ENCODE assay signal across 16 cellular contexts in the genomic region with DNA sequence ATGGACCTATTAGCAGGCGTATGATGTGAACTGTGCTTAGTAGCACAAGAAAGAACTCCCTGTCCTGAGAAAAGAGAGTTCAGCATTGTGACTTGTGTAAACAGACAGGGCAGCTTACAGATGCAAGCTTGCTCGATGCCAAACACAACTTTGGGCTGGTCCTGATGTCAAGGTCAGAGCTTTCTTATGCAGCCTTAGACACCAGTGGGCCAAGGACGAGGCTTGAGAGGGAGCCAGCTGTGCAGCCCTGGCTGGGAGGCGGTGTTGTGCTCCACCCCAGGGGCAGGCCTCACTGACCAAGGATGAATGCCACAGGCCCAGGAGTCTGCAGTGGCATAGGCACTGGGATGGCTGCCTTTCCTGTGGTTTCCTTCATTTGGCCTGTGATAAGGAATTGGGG. TPM values are rescaled to one million over a fixed set of nuclear protein-coding genes. Genes with fewer than 3 reads are reported as not detected.
DNase-seq lines count a peak whose midpoint lies in the region; ATAC-seq and TF ChIP-seq lines count a peak whose summit lies in the region.
"Had no signal": no experiment of that assay in that cellular context is flagged by ENCODE, and none has a peak within 500 bp of the region (broad histone marks: within the 10 kb centered on the region; RNA-seq: fewer than 3 reads in every experiment).

No MANE protein-coding gene starts in this region.

- H3K27ac ChIP-seq in dorsolateral prefrontal cortex, result peak overlapping the region in 30 of 59 donors; percentile 1 to 67 (median 36)
- H3K27ac ChIP-seq in lower lobe of right lung, result peak overlapping the region; percentile 6
- H3K27ac ChIP-seq: GM23248 had no signal

- H3K4me3 ChIP-seq in dorsolateral prefrontal cortex (peak overlapping the region in 1 of 59 donors; percentile 12), lower lobe of right lung (no peak overlapping the region)
- H3K4me3 ChIP-seq: GM23248 had no signal

- H3K36me3 ChIP-seq in lower lobe of right lung, result peaks cover 73% of the 10 kb centered on the region

- DNase-seq in Ammon's horn (ENCODE audit: low spot score) (peak; percentile 59), dorsolateral prefrontal cortex (peak in 1 of 10 donors; percentile 45), lower lobe of right lung (no peak), smooth muscle cell of the brain vasculature (ENCODE audit: low read depth, low spot score) (peak; percentile 80), DMS 273 (lab: John Stamatoyannopoulos, UW; ENCODE audit: unreplicated experiment) (no peak), NCI-H446 treated with DMSO at 0.1 percent for 48 hours (lab: John Stamatoyannopoulos, UW) (no peak), GM13976 (ENCODE audit: low spot score) (no peak), NCI-H524 treated with DMSO at 0.1 percent for 48 hours (lab: John Stamatoyannopoulos, UW) (no peak)
- DNase-seq: ACHN; activated CD4-positive, alpha-beta T cell treated with anti-CD3 and anti-CD28 coated beads, Interleukin-2, amount 10 ng/mL, durations not matched to agents 7 days and 5 days; activated T-cell treated with anti-CD3 and anti-CD28 coated beads, Interleukin-2, amount 50 U/mL, for 48 hours; GM23248; NCI-H2171; SHP77 treated with DMSO at 0.1 percent for 48 hours; stimulated activated CD4-positive, alpha-beta T cell treated with anti-CD3 and anti-CD28 coated beads, Interleukin-1b, Interleukin-23, amount 100 ng/mL, for 48 hours; T-helper 9 cell had no signal

- H3K9me3 ChIP-seq in lower lobe of right lung, result no peaks in the 10 kb centered on the region

- intact Hi-C loops in dorsolateral prefrontal cortex (cut with DNase I), result no loop called here
- intact Hi-C loops in lower lobe of right lung (cut with DNase I), result no loop called here

- H3K27me3 ChIP-seq in dorsolateral prefrontal cortex, result no peaks in the 10 kb centered on the region
- H3K27me3 ChIP-seq in lower lobe of right lung (ENCODE audit: low read depth), result no peaks in the 10 kb centered on the region

- H3K4me1 ChIP-seq in lower lobe of right lung, result peaks cover 17% of the 10 kb centered on the region

- TF ChIP-seq CTCF in dorsolateral prefrontal cortex (IDR thresholded peaks at IDR 0.05 in 54 of 56, conservative IDR thresholded peaks at IDR 0.05 in 2 of 56; ENCODE audit: low read depth in 1 of 56, partially characterized antibody in 56 of 56), result no peak
- no peak for TF ChIP-seq CTCF in lower lobe of right lung (IDR thresholded peaks at IDR 0.05)
- TF ChIP-seq CTCF in GM13976 (IDR thresholded peaks at IDR 0.05; ENCODE audit: borderline replicate concordance, control extremely low read depth, extremely low read depth, insufficient read depth, missing control alignments), result no peak

- in situ Hi-C loops in GM13976 (cut with MboI; ENCODE audit: low sequenced_read_pairs, unreplicated experiment), result no loop called here

- peak; percentile 22 to 37 for ATAC-seq in lower lobe of right lung

RNA-seq across cellular contexts. Expression of gene JADE1, which starts 35.4 kb away (rescaled TPM):
- total RNA-seq in dorsolateral prefrontal cortex (10 to 100 TPM; 21.3 to 55.2 (median 36.1) TPM), lower lobe of right lung (36.3 TPM)

Comparison
In these comparisons a context has a peak if more than half of its experiments do, and no peak if none do; other contexts are left out.
1. DNase-seq: peak in Ammon's horn (single experiment) and smooth muscle cell of the brain vasculature (single experiment); none in lower lobe of right lung (single experiment), DMS 273 (single experiment), NCI-H446 treated with DMSO at 0.1 percent for 48 hours (single experiment), GM13976 (single experiment) and NCI-H524 treated with DMSO at 0.1 percent for 48 hours (single experiment).